In the genomic region with DNA sequence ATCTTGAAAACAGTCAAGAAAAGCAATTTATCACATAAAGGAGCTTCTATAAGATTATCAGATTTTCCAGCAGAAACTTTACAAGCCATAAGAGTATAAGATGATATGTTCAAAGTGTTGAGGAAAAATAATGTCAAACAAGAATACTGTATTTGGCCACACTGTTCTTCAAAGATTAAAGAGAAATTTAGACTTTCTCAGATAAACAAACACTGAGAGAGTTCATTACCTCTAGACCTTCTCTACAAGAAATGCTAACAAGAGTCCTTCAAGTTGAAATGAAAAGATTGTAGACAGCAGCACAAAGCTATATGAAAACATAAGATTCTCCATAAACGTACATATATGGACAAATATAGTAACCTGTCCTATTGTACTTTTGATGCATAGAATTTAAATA, we compare ENCODE assay signal across 2 cellular contexts.
TF ChIP-seq lines count a peak whose summit lies in the region.

No MANE protein-coding gene starts in this region.

TF ChIP-seq in HepG2, 621 proteins besides CTCF, POLR2A, EP300 and RAD21:
- TF ChIP-seq ZNF337 (CRISPR knock-in tag; IDR thresholded peaks at IDR 0.05; ENCODE audit: borderline replicate concordance, low read depth) (peak; percentile 75; the same call in 1 of the 2 replicates), MEIS1 (CRISPR knock-in tag; IDR thresholded peaks at IDR 0.05; ENCODE audit: borderline replicate concordance) (no peak), NFRKB (IDR thresholded peaks at IDR 0.05) (no peak), ZNF670 (CRISPR knock-in tag; IDR thresholded peaks at IDR 0.05; ENCODE audit: borderline replicate concordance) (no peak)

TF ChIP-seq in HEK293, 187 proteins besides CTCF, POLR2A, EP300 and RAD21:
- no peak for TF ChIP-seq ZNF16 (tag by site-specific recombination; IDR thresholded peaks at IDR 0.05; ENCODE audit: low read depth)
- no peak for TF ChIP-seq HOXA7 (CRISPR knock-in tag; IDR thresholded peaks at IDR 0.05; ENCODE audit: borderline replicate concordance)
- TF ChIP-seq ZNF302 (tag by site-specific recombination; IDR thresholded peaks at IDR 0.05; ENCODE audit: low read depth), result no peak
- no peak for TF ChIP-seq ZNF24 (tag by site-specific recombination; IDR thresholded peaks at IDR 0.05)
- no peak for TF ChIP-seq REPIN1 (tag by site-specific recombination; IDR thresholded peaks at IDR 0.05; ENCODE audit: low read depth)
- peak; percentile 71 for TF ChIP-seq SETDB1 (IDR thresholded peaks at IDR 0.05; ENCODE audit: insufficient read length, low read length)
- TF ChIP-seq ZNF239 (tag by site-specific recombination; IDR thresholded peaks at IDR 0.05), result no peak
- TF ChIP-seq ZNF157 (tag by site-specific recombination; IDR thresholded peaks at IDR 0.05), result no peak
